In genomic region chr2:171158790-171159325, GRCh38 we compare ENCODE assay signal across 8 cellular contexts. TPM values are rescaled to one million over a fixed set of nuclear protein-coding genes. Genes with fewer than 3 reads are reported as not detected.
A peak's percentile ranks its signal among the peaks of the same experiment; 100 is the strongest.
DNase-seq lines count a peak whose midpoint lies in the region; ATAC-seq and TF ChIP-seq lines count a peak whose summit lies in the region.

No MANE protein-coding gene starts in this region.

- peaks cover 13% of the 10 kb centered on the region for H3K36me3 Mint-ChIP-seq in Caco-2 (ENCODE audit: insufficient read depth, unreplicated experiment)

- H3K4me2 ChIP-seq in KMS-11: peak overlapping the region; percentile 72

- no peaks in the 10 kb centered on the region for H3K36me3 ChIP-seq in Caco-2 (ENCODE audit: control insufficient read depth, insufficient read depth, low read length)
- H3K36me3 ChIP-seq in KMS-11 (ENCODE audit: insufficient read depth): no peaks in the 10 kb centered on the region
- H3K36me3 ChIP-seq in adrenal gland (replicated peaks in 1 of 2): no peaks in the 10 kb centered on the region
- no peaks in the 10 kb centered on the region for H3K36me3 ChIP-seq in upper lobe of left lung

- TSS peak; percentile 36 for BruUV-seq in Caco-2 (replicated peaks; lab: Mats Ljungman, UMichigan)

- peak overlapping the region; percentile 96; the same call in 1 of the 2 replicates for H3K9ac ChIP-seq in KMS-11

- no peak for ATAC-seq in upper lobe of left lung (ENCODE audit: low FRiP score in 2 of 2)
- no peak for ATAC-seq in HG03378 (IDR thresholded peaks at IDR 0.05; ENCODE audit: unreplicated experiment)
- no peak for ATAC-seq in HG03175 (IDR thresholded peaks at IDR 0.05; ENCODE audit: unreplicated experiment)

- peak overlapping the region; percentile 96 for H3K4me3 ChIP-seq in Caco-2 (ENCODE audit: low read depth, low read length)
- H3K4me3 ChIP-seq in KMS-11 (IDR thresholded peaks at IDR 0.05; ENCODE audit: insufficient read depth, low read depth, low read length): peak overlapping the region; percentile 88
- peak overlapping the region in 2 of 4 donors; percentile 55 to 77 for H3K4me3 ChIP-seq in adrenal gland
- H3K4me3 ChIP-seq in lower leg skin (ENCODE audit: low read depth, poor library complexity, severe bottlenecking): peak overlapping the region; percentile 95
- H3K4me3 ChIP-seq in upper lobe of left lung: peak overlapping the region; percentile 71 to 89 (median 84)

- POLR2A ChIA-PET in Caco-2 (lab: Charles Lee): interaction anchor here (0.6 kb wide), 1 partner anchor 16 kb away, joined by 3 read pairs; no protein-coding TSS in a partner anchor

- TF ChIP-seq POLR2A in adrenal gland (IDR thresholded peaks at IDR 0.05): no peak
- TF ChIP-seq POLR2A in lower leg skin (IDR thresholded peaks at IDR 0.05): no peak
- TF ChIP-seq POLR2A in upper lobe of left lung (IDR thresholded peaks at IDR 0.05): no peak

- H2AFZ ChIP-seq in KMS-11 (ENCODE audit: low read depth): peak overlapping the region; percentile 78; the same call in 1 of the 2 replicates

- CTCF ChIA-PET in Caco-2 (lab: Charles Lee): interaction anchor here (1.0 to 1.1 kb wide), 2 partner anchors 72 to 186 kb away, joined by 3 to 7 read pairs; no protein-coding TSS in a partner anchor

- WGBS in adrenal gland, 4 donors: 4 to 6% (median 5%) methylated on average over 15 of the region's 15 CpGs
- WGBS in lower leg skin, 2 donors: 7 to 8% methylated on average over 15 of the region's 15 CpGs
- WGBS in upper lobe of left lung, 2 donors: 7 to 8% methylated on average over 15 of the region's 15 CpGs

- no peaks in the 10 kb centered on the region for H3K9me3 ChIP-seq in Caco-2
- no peaks in the 10 kb centered on the region for H3K9me3 ChIP-seq in adrenal gland (replicated peaks in 1 of 3)
- no peaks in the 10 kb centered on the region for H3K9me3 ChIP-seq in upper lobe of left lung

- H4K20me1 ChIP-seq in KMS-11 (ENCODE audit: insufficient read depth): peaks cover 40% of the 10 kb centered on the region

- no peaks in the 10 kb centered on the region for H3K9me3 Mint-ChIP-seq in Caco-2 (ENCODE audit: unreplicated experiment)

- H3K4me1 ChIP-seq in Caco-2 (peaks cover 24% of the 10 kb centered on the region), KMS-11 (ENCODE audit: low read depth, poor library complexity, severe bottlenecking) (peaks cover 44% of the 10 kb centered on the region), adrenal gland (replicated peaks in 1 of 2) (peaks cover 18 to 52% of the 10 kb centered on the region in 2 donors), upper lobe of left lung (peaks cover 13 to 21% (median 16%) of the 10 kb centered on the region in 4 donors)

- H3K4me3 Mint-ChIP-seq in Caco-2 (ENCODE audit: unreplicated experiment): peak overlapping the region; percentile 76

- H3K27me3 ChIP-seq in Caco-2 (replicated peaks; ENCODE audit: control insufficient read depth, insufficient read depth, low read length) (no peaks in the 10 kb centered on the region), KMS-11 (ENCODE audit: insufficient read depth, low read depth) (no peaks in the 10 kb centered on the region), adrenal gland (no peaks in the 10 kb centered on the region), upper lobe of left lung (no peaks in the 10 kb centered on the region)

- H3K79me2 ChIP-seq in KMS-11 (ENCODE audit: insufficient read depth, low read depth): peaks cover 60% of the 10 kb centered on the region

- no peaks in the 10 kb centered on the region for H3K27me3 Mint-ChIP-seq in Caco-2 (ENCODE audit: insufficient read depth, unreplicated experiment)

- no peak for TF ChIP-seq EP300 in upper lobe of left lung (IDR thresholded peaks at IDR 0.05)

- H3K4me1 Mint-ChIP-seq in Caco-2 (ENCODE audit: low read depth, unreplicated experiment): peaks cover 27% of the 10 kb centered on the region

- DNase-seq in Caco-2: no peak
- no peak for DNase-seq in adrenal gland
- DNase-seq in lower leg skin (ENCODE audit: low spot score in 2 of 2): no peak
- no peak for DNase-seq in upper lobe of left lung
- no peak for DNase-seq in retina

- H3K27ac ChIP-seq in KMS-11 (peak overlapping the region; percentile 98), adrenal gland (peak overlapping the region in 3 of 5 donors; percentile 97 to 99 (median 98)), upper lobe of left lung (peak overlapping the region in 2 of 4 donors; percentile 94 to 99)

- no peak for TF ChIP-seq CTCF in Caco-2 (IDR thresholded peaks at IDR 0.05; ENCODE audit: insufficient read depth in 1 of 2, low read depth in 1 of 2, low read length in 1 of 2, severe bottlenecking in 1 of 2, unreplicated experiment in 1 of 2)
- no peak for TF ChIP-seq CTCF in KMS-11 (conservative IDR thresholded peaks at IDR 0.05; ENCODE audit: low read depth, low read length)
- no peak for TF ChIP-seq CTCF in adrenal gland (IDR thresholded peaks at IDR 0.05)
- TF ChIP-seq CTCF in lower leg skin (IDR thresholded peaks at IDR 0.05): no peak
- no peak for TF ChIP-seq CTCF in upper lobe of left lung (IDR thresholded peaks at IDR 0.05)

- intact Hi-C loops in Caco-2 (cut with micrococcal nuclease; ENCODE audit: unreplicated experiment): loop anchor here (1.0 to 5.0 kb wide), 5 partner anchors 72 to 257 kb away; partner anchors contain the start of gene GORASP2
- intact Hi-C loops in adrenal gland (cut with DNase I): loop anchor here in 1 of 2 donors (2.0 kb wide), 1 partner anchor 188 kb away; no protein-coding TSS in a partner anchor
- intact Hi-C loops in lower leg skin (cut with DNase I; ENCODE audit: low total_unique reads): no loop called here

- peak overlapping the region; percentile 94 for H3K27ac Mint-ChIP-seq in Caco-2 (ENCODE audit: unreplicated experiment)

RNA-seq across cellular contexts. Expression of gene TLK1, which starts 1.8 kb away (rescaled TPM):
- total RNA-seq in Caco-2 (2022) (77.7 and 85.1 TPM in 2 replicates), adrenal gland (10 to 100 TPM; 25.7 to 84.0 (median 60.7) TPM), lower leg skin (10 to 100 TPM; 22.9 to 68.3 (median 26.2) TPM), upper lobe of left lung (10 to 100 TPM; 21.9 to 70.2 (median 53.8) TPM)
- polyA plus RNA-seq in adrenal gland: 10 to 100 TPM; 16.5 to 41.4 (median 27.6) TPM
